16 cellular contexts compared by ENCODE assay signal in the genomic region with DNA sequence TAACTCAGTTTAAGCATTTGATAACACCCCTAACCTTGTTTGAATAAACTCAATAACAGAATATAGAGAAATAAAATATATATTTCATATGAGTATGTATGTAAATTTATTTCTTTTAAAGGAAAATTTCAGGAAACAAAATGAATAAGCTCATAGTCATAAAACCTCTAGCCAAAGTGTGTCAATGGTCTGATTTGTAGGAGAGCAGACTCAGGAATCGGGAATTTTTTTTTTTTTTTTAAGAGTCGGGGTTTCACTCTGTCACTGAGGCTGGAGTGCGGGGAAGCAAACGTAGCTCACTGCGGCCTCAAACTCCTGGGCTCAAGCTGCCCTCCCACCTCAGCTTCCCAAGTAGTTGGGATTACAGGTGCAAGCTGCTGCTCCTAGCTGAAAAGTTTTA. TPM values are rescaled to one million over a fixed set of nuclear protein-coding genes. Genes with fewer than 3 reads are reported as not detected.
DNase-seq lines count a peak whose midpoint lies in the region; ATAC-seq and TF ChIP-seq lines count a peak whose summit lies in the region.
"Had no signal": no experiment of that assay in that cellular context is flagged by ENCODE, and none has a peak within 500 bp of the region (broad histone marks: within the 10 kb centered on the region; RNA-seq: fewer than 3 reads in every experiment).

No MANE protein-coding gene starts in this region.

- H3K27ac Mint-ChIP-seq in endodermal cell = no peak overlapping the region
- no peak overlapping the region for H3K27ac Mint-ChIP-seq in neural progenitor cell
- no peak overlapping the region for H3K27ac Mint-ChIP-seq in stimulated activated effector memory CD8-positive, alpha-beta T cell treated with anti-CD3 and anti-CD28 coated beads, Interleukin-12 subunit alpha, Interleukin-12 subunit beta, amount 100 ng/mL, for 72 hours
- H3K27ac Mint-ChIP-seq: activated CD4-positive, alpha-beta T cell treated with anti-CD3 and anti-CD28 coated beads, Interleukin-2, amount 10 ng/mL, durations not matched to agents 24 days and 14 days; T-helper 1 cell treated with Interleukin-12 subunit alpha and Interleukin-12 subunit beta and Interleukin-4 antibody, amounts not matched to agents 30 μg/mL and 1 μg/mL, for 36 hours had no signal

- peaks cover 10% of the 10 kb centered on the region for H3F3A ChIP-seq in neural progenitor cell (ENCODE audit: low read depth)

- H3K27ac ChIP-seq in BLaER1 treated with 17β-estradiol and CSF1 and Interleukin-3, amounts not matched to agents 10 nM and 100 nM = peak overlapping the region in 10 of 11 experiments; percentile 43 to 99 (median 98); a peak in 19 of 22 replicates
- H3K27ac ChIP-seq in endodermal cell (ENCODE audit: low read depth, low read length) (no peak overlapping the region), neural progenitor cell (no peak overlapping the region)
- H3K27ac ChIP-seq: Peyer's patch had no signal

- peaks cover 38% of the 10 kb centered on the region for H3K4me1 Mint-ChIP-seq in endodermal cell
- H3K4me1 Mint-ChIP-seq in neural progenitor cell = peaks cover 50% of the 10 kb centered on the region
- peaks cover 41% of the 10 kb centered on the region for H3K4me1 Mint-ChIP-seq in stimulated activated effector memory CD8-positive, alpha-beta T cell treated with anti-CD3 and anti-CD28 coated beads, Interleukin-12 subunit alpha, Interleukin-12 subunit beta, amount 100 ng/mL, for 72 hours

- H3K4me3 Mint-ChIP-seq in endodermal cell (no peak overlapping the region), neural progenitor cell (no peak overlapping the region)
- no peak overlapping the region for H3K4me3 Mint-ChIP-seq in stimulated activated effector memory CD8-positive, alpha-beta T cell treated with anti-CD3 and anti-CD28 coated beads, Interleukin-12 subunit alpha, Interleukin-12 subunit beta, amount 100 ng/mL, for 72 hours

- no peak for ATAC-seq in stimulated activated effector memory CD8-positive, alpha-beta T cell treated with anti-CD3 and anti-CD28 coated beads, Interleukin-12 subunit alpha, Interleukin-12 subunit beta, amount 100 ng/mL, for 72 hours
- ATAC-seq: heart left ventricle had no signal

- DNase-seq in MG63 (no peak), endodermal cell (no peak), neural progenitor cell (ENCODE audit: low spot score) (peak; percentile 15), NCI-H187 treated with DMSO at 0.1 percent for 48 hours (lab: John Stamatoyannopoulos, UW) (no peak), T-helper 2 cell (no peak)
- DNase-seq in stimulated activated CD4-positive, alpha-beta T cell treated with anti-CD3 and anti-CD28 coated beads, Interleukin-1b, Interleukin-23, amount 100 ng/mL, for 48 hours = no peak
- no peak for DNase-seq in stimulated activated effector memory CD8-positive, alpha-beta T cell treated with anti-CD3 and anti-CD28 coated beads, Interleukin-12 subunit alpha, Interleukin-12 subunit beta, amount 100 ng/mL, for 72 hours (ENCODE audit: low spot score in 2 of 2)
- DNase-seq: activated CD4-positive, alpha-beta T cell treated with anti-CD3 and anti-CD28 coated beads, Interleukin-2, amount 10 ng/mL, durations not matched to agents 24 days and 14 days; BE2C; effector memory CD4-positive, alpha-beta T cell; heart left ventricle; NCI-H446; Peyer's patch had no signal

- peaks cover 0 to 8% (median 4%) of the 10 kb centered on the region in 11 experiments; a peak in 14 of 22 replicates for H3K36me3 ChIP-seq in BLaER1 treated with 17β-estradiol and CSF1 and Interleukin-3, amounts not matched to agents 10 nM and 100 nM
- H3K36me3 ChIP-seq in MG63 (no peaks in the 10 kb centered on the region), endodermal cell (ENCODE audit: control insufficient read depth, insufficient read depth, low read length) (no peaks in the 10 kb centered on the region), neural progenitor cell (no peaks in the 10 kb centered on the region)
- H3K36me3 ChIP-seq: BE2C, heart left ventricle, neutrophil, Peyer's patch had no signal

- H3K4me1 ChIP-seq in BLaER1 treated with 17β-estradiol and CSF1 and Interleukin-3, amounts not matched to agents 10 nM and 100 nM = peaks cover 50 to 62% (median 56%) of the 10 kb centered on the region in 10 experiments
- H3K4me1 ChIP-seq in endodermal cell (ENCODE audit: control insufficient read depth, insufficient read depth, low read length) = peaks cover 3% of the 10 kb centered on the region
- H3K4me1 ChIP-seq in neural progenitor cell = peaks cover 34% of the 10 kb centered on the region
- H3K4me1 ChIP-seq: BE2C had no signal

- TF ChIP-seq CTCF in endodermal cell (conservative IDR thresholded peaks at IDR 0.05) = no peak
- TF ChIP-seq CTCF in neural progenitor cell (IDR thresholded peaks at IDR 0.05) = no peak

- H3K9me3 Mint-ChIP-seq in endodermal cell (no peaks in the 10 kb centered on the region), neural progenitor cell (peaks cover 5% of the 10 kb centered on the region)
- no peaks in the 10 kb centered on the region for H3K9me3 Mint-ChIP-seq in stimulated activated effector memory CD8-positive, alpha-beta T cell treated with anti-CD3 and anti-CD28 coated beads, Interleukin-12 subunit alpha, Interleukin-12 subunit beta, amount 100 ng/mL, for 72 hours
- H3K9me3 Mint-ChIP-seq: activated CD4-positive, alpha-beta T cell treated with anti-CD3 and anti-CD28 coated beads, Interleukin-2, amount 10 ng/mL, durations not matched to agents 24 days and 14 days; T-helper 1 cell treated with Interleukin-12 subunit alpha and Interleukin-12 subunit beta and Interleukin-4 antibody, amounts not matched to agents 30 μg/mL and 1 μg/mL, for 36 hours had no signal

- peaks cover 0 to 3% (median 0%) of the 10 kb centered on the region in 11 experiments; a peak in 4 of 22 replicates for H3K9me3 ChIP-seq in BLaER1 treated with 17β-estradiol and CSF1 and Interleukin-3, amounts not matched to agents 10 nM and 100 nM (replicated peaks in 1 of 11)
- no peaks in the 10 kb centered on the region for H3K9me3 ChIP-seq in MG63
- no peaks in the 10 kb centered on the region for H3K9me3 ChIP-seq in endodermal cell (ENCODE audit: control insufficient read depth, low read length)
- no peaks in the 10 kb centered on the region for H3K9me3 ChIP-seq in neural progenitor cell (ENCODE audit: low read depth)
- H3K9me3 ChIP-seq: BE2C, heart left ventricle, neutrophil, Peyer's patch had no signal

- peaks cover 0 to 8% (median 0%) of the 10 kb centered on the region in 11 experiments; a peak in 2 of 22 replicates for H3K27me3 ChIP-seq in BLaER1 treated with 17β-estradiol and CSF1 and Interleukin-3, amounts not matched to agents 10 nM and 100 nM
- no peaks in the 10 kb centered on the region for H3K27me3 ChIP-seq in MG63
- H3K27me3 ChIP-seq in endodermal cell (ENCODE audit: control insufficient read depth, insufficient read depth, low read length, poor library complexity, severe bottlenecking) = no peaks in the 10 kb centered on the region
- peaks cover 22% of the 10 kb centered on the region for H3K27me3 ChIP-seq in neural progenitor cell
- H3K27me3 ChIP-seq: BE2C, heart left ventricle, Peyer's patch had no signal

- H3K9ac ChIP-seq in BLaER1 treated with 17β-estradiol and CSF1 and Interleukin-3, amounts not matched to agents 10 nM and 100 nM = peak overlapping the region; percentile 86 to 100 (median 98); a peak in 21 of 22 replicates
- H3K9ac ChIP-seq in endodermal cell (ENCODE audit: extremely low read depth, low read length, poor library complexity, severe bottlenecking) (no peak overlapping the region), neural progenitor cell (no peak overlapping the region)

- H3K79me2 ChIP-seq in neural progenitor cell (ENCODE audit: low read depth) = peaks cover 71% of the 10 kb centered on the region

- peak overlapping the region; percentile 80 to 95 (median 89) for H3K4me2 ChIP-seq in BLaER1 treated with 17β-estradiol and CSF1 and Interleukin-3, amounts not matched to agents 10 nM and 100 nM
- H3K4me2 ChIP-seq in neural progenitor cell = peak overlapping the region; percentile 92

- H3K27me3 Mint-ChIP-seq in endodermal cell (ENCODE audit: insufficient read depth) (peaks cover 19% of the 10 kb centered on the region), neural progenitor cell (ENCODE audit: insufficient read depth, low read depth) (peaks cover 10% of the 10 kb centered on the region)

- H3K36me3 Mint-ChIP-seq in endodermal cell (ENCODE audit: low read depth) (no peaks in the 10 kb centered on the region), neural progenitor cell (peaks cover 18% of the 10 kb centered on the region)
- peaks cover 17% of the 10 kb centered on the region for H3K36me3 Mint-ChIP-seq in stimulated activated effector memory CD8-positive, alpha-beta T cell treated with anti-CD3 and anti-CD28 coated beads, Interleukin-12 subunit alpha, Interleukin-12 subunit beta, amount 100 ng/mL, for 72 hours

- H4K20me1 ChIP-seq in BLaER1 treated with 17β-estradiol and CSF1 and Interleukin-3, amounts not matched to agents 10 nM and 100 nM = peaks cover 4 to 63% (median 41%) of the 10 kb centered on the region in 11 experiments; a peak in 19 of 22 replicates
- H4K20me1 ChIP-seq in neural progenitor cell (ENCODE audit: low read depth) = peaks cover 66% of the 10 kb centered on the region

- H2AFZ ChIP-seq in neural progenitor cell (replicated peaks) = no peak overlapping the region

- 55 to 68% methylated on average over 4 to 5 of the region's 5 CpGs for WGBS in endodermal cell (ENCODE audit: insufficient coverage in 1 of 2, insufficient read length in 1 of 2), 2 experiments

- H3K4me3 ChIP-seq in BLaER1 treated with 17β-estradiol and CSF1 and Interleukin-3, amounts not matched to agents 10 nM and 100 nM = peak overlapping the region; percentile 76 to 99 (median 98)
- peak overlapping the region; percentile 60 for H3K4me3 ChIP-seq in MG63
- H3K4me3 ChIP-seq in endodermal cell (ENCODE audit: low read length) = peak overlapping the region; percentile 89
- H3K4me3 ChIP-seq in neural progenitor cell = peak overlapping the region; percentile 65

RNA-seq across cellular contexts. Expression of a gene that starts 2.4 kb away (rescaled TPM):
- total RNA-seq in MG63 (2014; rRNA removed; shearing (Covaris generic); ENCODE audit: low replicate concordance) = 9.0 and 14.2 TPM in 2 replicates
- total RNA-seq in endodermal cell (10 to 100 TPM; 31.4 to 34.2 TPM), neural progenitor cell (ENCODE audit: low replicate concordance) (36.0 and 40.4 TPM in 2 replicates)
- 20.2 TPM for polyA plus RNA-seq in endodermal cell (2013, experiment 1 of 2)
- 19.8 TPM for polyA plus RNA-seq in endodermal cell (2013, experiment 2 of 2)

RNA-seq across cellular contexts. Expression of a gene that starts 34.4 kb away (rescaled TPM):
- total RNA-seq in MG63 (2014; rRNA removed; shearing (Covaris generic); ENCODE audit: low replicate concordance) = not detected in 2 replicates
- total RNA-seq in endodermal cell (1 to 10 TPM in 1 of 2 donors, under 1 TPM in 1; 0.31 to 8.8 TPM), neural progenitor cell (ENCODE audit: low replicate concordance) (0.54 and 1.1 TPM in 2 replicates)
- polyA plus RNA-seq in endodermal cell (2013, experiment 1 of 2) = 17.8 TPM
- polyA plus RNA-seq in endodermal cell (2013, experiment 2 of 2) = 27.3 TPM

Comparison
In these comparisons a context has a peak if more than half of its experiments do, and no peak if none do; other contexts are left out.
1. H3K27ac ChIP-seq: peak in BLaER1 treated with 17β-estradiol and CSF1 and Interleukin-3, amounts not matched to agents 10 nM and 100 nM (10 of 11); none in endodermal cell (single experiment) and neural progenitor cell (single experiment).
2. H3K9ac ChIP-seq: peak in BLaER1 treated with 17β-estradiol and CSF1 and Interleukin-3, amounts not matched to agents 10 nM and 100 nM (11 of 11); none in endodermal cell (single experiment) and neural progenitor cell (single experiment).
3. Peak in every context shown above with its lines, with median percentiles within 50 percentile points of each other: H3K4me3 ChIP-seq.